ENCODE assay signal across 1 cellular context in the genomic region with DNA sequence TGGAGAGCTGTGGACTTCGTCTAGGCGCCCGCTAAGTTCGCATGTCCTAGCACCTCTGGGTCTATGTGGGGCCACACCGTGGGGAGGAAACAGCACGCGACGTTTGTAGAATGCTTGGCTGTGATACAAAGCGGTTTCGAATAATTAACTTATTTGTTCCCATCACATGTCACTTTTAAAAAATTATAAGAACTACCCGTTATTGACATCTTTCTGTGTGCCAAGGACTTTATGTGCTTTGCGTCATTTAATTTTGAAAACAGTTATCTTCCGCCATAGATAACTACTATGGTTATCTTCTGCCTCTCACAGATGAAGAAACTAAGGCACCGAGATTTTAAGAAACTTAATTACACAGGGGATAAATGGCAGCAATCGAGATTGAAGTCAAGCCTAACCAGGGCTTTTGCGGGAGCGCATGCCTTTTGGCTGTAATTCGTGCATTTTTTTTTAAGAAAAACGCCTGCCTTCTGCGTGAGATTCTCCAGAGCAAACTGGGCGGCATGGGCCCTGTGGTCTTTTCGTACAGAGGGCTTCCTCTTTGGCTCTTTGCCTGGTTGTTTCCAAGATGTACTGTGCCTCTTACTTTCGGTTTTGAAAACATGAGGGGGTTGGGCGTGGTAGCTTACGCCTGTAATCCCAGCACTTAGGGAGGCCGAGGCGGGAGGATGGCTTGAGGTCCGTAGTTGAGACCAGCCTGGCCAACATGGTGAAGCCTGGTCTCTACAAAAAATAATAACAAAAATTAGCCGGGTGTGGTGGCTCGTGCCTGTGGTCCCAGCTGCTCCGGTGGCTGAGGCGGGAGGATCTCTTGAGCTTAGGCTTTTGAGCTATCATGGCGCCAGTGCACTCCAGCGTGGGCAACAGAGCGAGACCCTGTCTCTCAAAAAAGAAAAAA.
A peak's percentile ranks its signal among the peaks of the same experiment; 100 is the strongest.
TF ChIP-seq lines count a peak whose summit lies in the region.

No MANE protein-coding gene starts in this region.

TF ChIP-seq in H1, 55 proteins besides CTCF, POLR2A, EP300 and RAD21:
- TF ChIP-seq MAFK (IDR thresholded peaks at IDR 0.05; ENCODE audit: low read depth, low read length), result no peak
- TF ChIP-seq, protein P1, sequence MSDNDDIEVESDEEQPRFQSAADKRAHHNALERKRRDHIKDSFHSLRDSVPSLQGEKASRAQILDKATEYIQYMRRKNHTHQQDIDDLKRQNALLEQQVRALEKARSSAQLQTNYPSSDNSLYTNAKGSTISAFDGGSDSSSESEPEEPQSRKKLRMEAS (IDR thresholded peaks at IDR 0.05), result peak; percentile 74
- TF ChIP-seq, protein P2, sequence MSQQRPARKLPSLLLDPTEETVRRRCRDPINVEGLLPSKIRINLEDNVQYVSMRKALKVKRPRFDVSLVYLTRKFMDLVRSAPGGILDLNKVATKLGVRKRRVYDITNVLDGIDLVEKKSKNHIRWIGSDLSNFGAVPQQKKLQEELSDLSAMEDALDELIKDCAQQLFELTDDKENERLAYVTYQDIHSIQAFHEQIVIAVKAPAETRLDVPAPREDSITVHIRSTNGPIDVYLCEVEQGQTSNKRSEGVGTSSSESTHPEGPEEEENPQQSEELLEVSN (IDR thresholded peaks at IDR 0.05), result peak; percentile 78; the same call in 1 of the 2 replicates
TF ChIP-seq in H1: peak in this region for 2.
